Comparison of ENCODE assay signal across 26 cellular contexts in genomic region chr9:101907466-101907865, GRCh38.
DNase-seq lines count a peak whose midpoint lies in the region; ATAC-seq, FAIRE-seq and TF ChIP-seq lines count a peak whose summit lies in the region.
"Had no signal": no experiment of that assay in that cellular context is flagged by ENCODE, and none has a peak within 500 bp of the region (broad histone marks: within the 10 kb centered on the region; RNA-seq: fewer than 3 reads in every experiment).

No MANE protein-coding gene starts in this region.

- H3K4ac ChIP-seq in mesendoderm (ENCODE audit: low read depth, low read length): no peak overlapping the region

- H3K9ac ChIP-seq in mesendoderm (ENCODE audit: low read length): no peak overlapping the region
- H3K9ac ChIP-seq: BLaER1 treated with 17β-estradiol and CSF1 and Interleukin-3, amounts not matched to agents 10 nM and 100 nM had no signal

- TF ChIP-seq CTCF in retinal pigment epithelial cell (conservative IDR thresholded peaks at IDR 0.05; ENCODE audit: low read depth, low read length): no peak

- H3K56ac ChIP-seq in mesendoderm (ENCODE audit: low read length): no peak overlapping the region

- ATAC-seq in HG03378 (IDR thresholded peaks at IDR 0.05; ENCODE audit: unreplicated experiment): no peak
- ATAC-seq: CD8-positive, alpha-beta T cell had no signal

- H3K79me2 ChIP-seq in mesendoderm (ENCODE audit: control insufficient read depth, insufficient read depth, low read length): no peaks in the 10 kb centered on the region

- H3K79me1 ChIP-seq in mesendoderm (ENCODE audit: low read length): no peaks in the 10 kb centered on the region

- FAIRE-seq in urothelium cell line (lab: Jason Lieb, UNC): no peak
- FAIRE-seq: G401.6, GM12891, GM19239 had no signal

- no peak overlapping the region for H3K18ac ChIP-seq in mesendoderm (ENCODE audit: low read length)

- DNase-seq in ELR (ENCODE audit: low read depth): peak; percentile 29
- DNase-seq in SW480 (ENCODE audit: low spot score): peak; percentile 4
- DNase-seq in retinal pigment epithelial cell (ENCODE audit: low read depth): peak; percentile 12
- peak; percentile 7 for DNase-seq in urothelium cell line (ENCODE audit: low spot score)
- DNase-seq in H7: no peak
- DNase-seq in AG20443 (ENCODE audit: low spot score): no peak
- no peak for DNase-seq in mesendoderm
- DNase-seq: 8988T; ACHN; AML-193; CD4-positive, alpha-beta T cell; CD8-positive, alpha-beta T cell; COR-L47; DMS 273 treated with DMSO at 0.1 percent for 48 hours; DMS153; DMS53; DMS79; DND-41; EL; GF-D8 had no signal

- no peak overlapping the region for H2BK120ac ChIP-seq in mesendoderm (ENCODE audit: low read depth, low read length)

- H4K8ac ChIP-seq in mesendoderm (ENCODE audit: low read depth, low read length): no peak overlapping the region

- H2BK5ac ChIP-seq in mesendoderm (ENCODE audit: low read length): no peak overlapping the region

- H3K4me1 ChIP-seq in mesendoderm (ENCODE audit: control insufficient read depth, low read depth, low read length): no peaks in the 10 kb centered on the region
- H3K4me1 ChIP-seq: BLaER1 treated with 17β-estradiol and CSF1 and Interleukin-3, amounts not matched to agents 10 nM and 100 nM had no signal

- no peak overlapping the region for H4K5ac ChIP-seq in mesendoderm (ENCODE audit: low read length)

- H3K27me3 ChIP-seq in H7 (ENCODE audit: control insufficient read depth, insufficient read depth, low read length) (no peaks in the 10 kb centered on the region), mesendoderm (ENCODE audit: insufficient read depth, low read length, poor library complexity) (no peaks in the 10 kb centered on the region)
- H3K27me3 ChIP-seq: BLaER1 treated with 17β-estradiol and CSF1 and Interleukin-3, amounts not matched to agents 10 nM and 100 nM had no signal

- H3K4me3 ChIP-seq in retinal pigment epithelial cell (ENCODE audit: low read length) (no peak overlapping the region), H7 (ENCODE audit: insufficient read depth, low read depth, low read length) (no peak overlapping the region), mesendoderm (ENCODE audit: low read length) (no peak overlapping the region)
- H3K4me3 ChIP-seq: BLaER1 treated with 17β-estradiol and CSF1 and Interleukin-3, amounts not matched to agents 10 nM and 100 nM had no signal

- no peak overlapping the region for H2BK15ac ChIP-seq in mesendoderm (replicated peaks; ENCODE audit: low read depth)

- H3K27ac ChIP-seq in mesendoderm (ENCODE audit: low read depth, low read length): no peak overlapping the region
- H3K27ac ChIP-seq: BLaER1 treated with 17β-estradiol and CSF1 and Interleukin-3, amounts not matched to agents 10 nM and 100 nM; C4-2B had no signal

- H3K36me3 ChIP-seq in H7 (replicated peaks; ENCODE audit: control insufficient read depth, insufficient read depth, low read length) (no peaks in the 10 kb centered on the region), mesendoderm (ENCODE audit: control insufficient read depth, insufficient read depth, low read length) (no peaks in the 10 kb centered on the region)
- H3K36me3 ChIP-seq: BLaER1 treated with 17β-estradiol and CSF1 and Interleukin-3, amounts not matched to agents 10 nM and 100 nM had no signal

- H2AK5ac ChIP-seq in mesendoderm (ENCODE audit: low read length): no peak overlapping the region

- no peak overlapping the region for H3K4me2 ChIP-seq in mesendoderm (ENCODE audit: low read length)
- H3K4me2 ChIP-seq: BLaER1 treated with 17β-estradiol and CSF1 and Interleukin-3, amounts not matched to agents 10 nM and 100 nM had no signal

- H3K23ac ChIP-seq in mesendoderm (ENCODE audit: low read length): no peak overlapping the region

- WGBS in mesendoderm (ENCODE audit: extremely low coverage, insufficient coverage, low lambda C conversion rate): no CpG with 5 or more reads among the region's 2 CpGs

Comparison
In these comparisons a context has a peak if more than half of its experiments do, and no peak if none do; other contexts are left out.
1. DNase-seq: peak in ELR (single experiment), SW480 (single experiment), retinal pigment epithelial cell (single experiment) and urothelium cell line (single experiment); none in H7 (single experiment), AG20443 (single experiment) and mesendoderm (single experiment).